18 cellular contexts compared by ENCODE assay signal in genomic region chr22:30033137-30033536, GRCh38. TPM values are rescaled to one million over a fixed set of nuclear protein-coding genes. Genes with fewer than 3 reads are reported as not detected.
"Had no signal": no experiment of that assay in that cellular context is flagged by ENCODE, and none has a peak within 500 bp of the region (broad histone marks: within the 10 kb centered on the region; RNA-seq: fewer than 3 reads in every experiment).

No MANE protein-coding gene starts in this region.

- H3K27me3 ChIP-seq: esophagus squamous epithelium had no signal

- H3K4me1 Mint-ChIP-seq: activated CD4-positive, alpha-beta T cell treated with anti-CD3 and anti-CD28 coated beads for 36 hours; activated naive CD8-positive, alpha-beta T cell treated with anti-CD3 and anti-CD28 coated beads, Interleukin-2, amount 50 U/mL, for 24 hours had no signal

- ATAC-seq: activated CD4-positive, alpha-beta T cell treated with anti-CD3 and anti-CD28 coated beads for 36 hours; activated CD8-positive, alpha-beta T cell treated with anti-CD3 and anti-CD28 coated beads for 36 hours; activated naive CD8-positive, alpha-beta T cell treated with anti-CD3 and anti-CD28 coated beads, Interleukin-2, amount 50 U/mL, for 24 hours; naive thymus-derived CD8-positive, alpha-beta T cell had no signal

- H3K9me3 Mint-ChIP-seq: activated CD8-positive, alpha-beta T cell treated with anti-CD3 and anti-CD28 coated beads for 36 hours; activated naive CD8-positive, alpha-beta T cell treated with anti-CD3 and anti-CD28 coated beads, Interleukin-2, amount 50 U/mL, for 24 hours; activated T-helper 1 cell treated with anti-CD3 and anti-CD28 coated beads, Interleukin-12 subunit alpha, Interleukin-12 subunit beta, Interleukin-2, Interleukin-4 antibody, amounts not matched to agents 30 ng/mL and 10 ng/mL and 1 ng/mL, durations not matched to agents 14 hours and 24 hours and 36 hours; naive thymus-derived CD8-positive, alpha-beta T cell; stimulated activated naive CD8-positive, alpha-beta T cell treated with anti-CD3 and anti-CD28 coated beads, Interleukin-15, Interleukin-2, amounts not matched to agents 100 ng/mL and 50 ng/mL, for 24 hours had no signal

- H3K27ac ChIP-seq: esophagus squamous epithelium, VCaP had no signal

- H3K27me3 Mint-ChIP-seq: activated CD4-positive, alpha-beta T cell treated with anti-CD3 and anti-CD28 coated beads for 36 hours; activated CD8-positive, alpha-beta T cell treated with anti-CD3 and anti-CD28 coated beads for 36 hours; activated naive CD8-positive, alpha-beta T cell treated with anti-CD3 and anti-CD28 coated beads, Interleukin-2, amount 50 U/mL, for 24 hours; naive thymus-derived CD8-positive, alpha-beta T cell; stimulated activated naive CD8-positive, alpha-beta T cell treated with anti-CD3 and anti-CD28 coated beads, Interleukin-15, Interleukin-2, amounts not matched to agents 100 ng/mL and 50 ng/mL, for 24 hours had no signal

- DNase-seq: activated CD4-positive, alpha-beta T cell treated with anti-CD3 and anti-CD28 coated beads for 36 hours; activated CD8-positive, alpha-beta memory T cell treated with anti-CD3 and anti-CD28 coated beads, Interleukin-2, amount 50 U/mL, for 48 hours; activated CD8-positive, alpha-beta T cell treated with anti-CD3 and anti-CD28 coated beads for 36 hours; activated naive CD4-positive, alpha-beta T cell treated with Interleukin-2 at 50 U/mL for 16 hours; activated naive CD8-positive, alpha-beta T cell treated with anti-CD3 and anti-CD28 coated beads, Interleukin-2, amount 50 U/mL, for 24 hours; esophagus squamous epithelium; foreskin fibroblast; left cardiac atrium; naive thymus-derived CD8-positive, alpha-beta T cell; stimulated activated CD4-positive, alpha-beta T cell treated with anti-CD3 and anti-CD28 coated beads, Interleukin-12 subunit alpha, Interleukin-12 subunit beta, amount 100 ng/mL, for 4 hours; T-helper 9 cell had no signal

- H3K27ac Mint-ChIP-seq: activated CD4-positive, alpha-beta T cell treated with anti-CD3 and anti-CD28 coated beads for 36 hours; activated CD8-positive, alpha-beta T cell treated with anti-CD3 and anti-CD28 coated beads for 36 hours; activated naive CD8-positive, alpha-beta T cell treated with anti-CD3 and anti-CD28 coated beads, Interleukin-2, amount 50 U/mL, for 24 hours; activated T-helper 1 cell treated with anti-CD3 and anti-CD28 coated beads, Interleukin-12 subunit alpha, Interleukin-12 subunit beta, Interleukin-2, Interleukin-4 antibody, amounts not matched to agents 30 ng/mL and 10 ng/mL and 1 ng/mL, durations not matched to agents 14 hours and 24 hours and 36 hours; stimulated activated naive CD8-positive, alpha-beta T cell treated with anti-CD3 and anti-CD28 coated beads, Interleukin-15, Interleukin-2, amounts not matched to agents 100 ng/mL and 50 ng/mL, for 24 hours had no signal

- H3K4me3 Mint-ChIP-seq: activated CD4-positive, alpha-beta T cell treated with anti-CD3 and anti-CD28 coated beads for 36 hours; activated CD8-positive, alpha-beta T cell treated with anti-CD3 and anti-CD28 coated beads for 36 hours; activated naive CD8-positive, alpha-beta T cell treated with anti-CD3 and anti-CD28 coated beads, Interleukin-2, amount 50 U/mL, for 24 hours; activated T-helper 1 cell treated with anti-CD3 and anti-CD28 coated beads, Interleukin-12 subunit alpha, Interleukin-12 subunit beta, Interleukin-2, Interleukin-4 antibody, amounts not matched to agents 30 ng/mL and 10 ng/mL and 1 ng/mL, durations not matched to agents 14 hours and 24 hours and 36 hours; naive thymus-derived CD8-positive, alpha-beta T cell; stimulated activated naive CD8-positive, alpha-beta T cell treated with anti-CD3 and anti-CD28 coated beads, Interleukin-15, Interleukin-2, amounts not matched to agents 100 ng/mL and 50 ng/mL, for 24 hours had no signal

- H3K4me3 ChIP-seq: esophagus squamous epithelium had no signal

- H3K9me3 ChIP-seq: esophagus squamous epithelium had no signal

RNA-seq across cellular contexts. Expression of gene HORMAD2, which starts 47.1 kb away (rescaled TPM):
- total RNA-seq: activated CD4-positive, alpha-beta T cell treated with anti-CD3 and anti-CD28 coated beads for 36 hours; activated CD8-positive, alpha-beta T cell treated with anti-CD3 and anti-CD28 coated beads for 36 hours; astrocyte; esophagus squamous epithelium; left cardiac atrium; lung microvascular endothelial cell; mononuclear cell; naive thymus-derived CD8-positive, alpha-beta T cell; ureter had no signal
- polyA plus RNA-seq: naive thymus-derived CD8-positive, alpha-beta T cell had no signal
